In the genomic region with DNA sequence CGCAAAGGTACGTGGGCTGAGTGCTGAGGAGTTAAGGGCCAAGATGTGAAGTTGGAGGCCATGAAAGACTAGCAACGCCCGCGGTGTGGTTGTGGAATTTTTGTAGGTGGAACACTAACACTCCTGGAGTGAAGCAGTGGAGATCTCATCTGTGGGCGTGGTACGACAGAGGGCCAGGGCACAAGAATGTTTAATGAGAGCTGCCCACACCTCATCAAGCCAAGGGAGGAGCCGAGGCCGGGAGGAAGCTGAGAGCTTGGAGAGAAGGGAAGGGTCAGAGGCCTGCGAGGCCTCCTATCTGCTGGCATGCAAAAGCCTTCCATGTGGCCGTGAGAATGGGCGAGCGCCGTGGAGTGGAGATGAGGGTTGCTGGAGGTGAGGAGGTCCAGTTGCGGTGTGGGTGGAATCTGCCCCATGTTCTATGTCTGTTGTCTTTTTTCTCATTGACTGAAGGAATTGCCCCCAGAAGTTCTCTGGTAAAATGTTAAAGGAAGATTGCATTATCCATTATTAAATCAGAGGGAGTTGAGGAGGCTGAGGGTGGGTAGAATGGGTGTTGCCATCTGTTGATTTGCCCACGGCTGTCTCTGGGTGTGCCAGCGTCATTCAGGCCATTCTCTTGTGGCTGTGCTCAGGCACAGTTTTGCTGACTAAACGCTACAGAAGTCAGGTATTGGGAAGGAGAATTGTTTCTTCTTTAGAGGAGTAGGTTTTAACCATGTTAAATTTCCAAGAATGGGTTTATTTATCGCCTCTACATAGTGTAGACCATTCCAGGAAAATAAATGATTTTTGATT, we compare ENCODE assay signal across 14 cellular contexts.
"Had no signal": no experiment of that assay in that cellular context is flagged by ENCODE, and none has a peak within 500 bp of the region (broad histone marks: within the 10 kb centered on the region; RNA-seq: fewer than 3 reads in every experiment).

No MANE protein-coding gene starts in this region.

- H3K4me3 ChIP-seq: gastrocnemius medialis, heart left ventricle, psoas muscle, sigmoid colon, spleen had no signal

- ATAC-seq: activated CD8-positive, alpha-beta T cell treated with anti-CD3 and anti-CD28 coated beads, Interleukin-2, amount 10 ng/mL, durations not matched to agents 7 days and 5 days; activated T-cell treated with anti-CD3 and anti-CD28 coated beads, Interleukin-2, amount 50 U/mL, for 72 hours; gastrocnemius medialis; psoas muscle; SK-N-SH treated with all-trans-retinoic acid at 6 μM for 48 hours had no signal

- DNase-seq: activated CD4-positive, alpha-beta T cell treated with anti-CD3 and anti-CD28 coated beads for 4 hours; activated CD8-positive, alpha-beta memory T cell treated with anti-CD3 and anti-CD28 coated beads, Interleukin-2, amount 50 U/mL, for 4 hours; activated CD8-positive, alpha-beta T cell treated with anti-CD3 and anti-CD28 coated beads, Interleukin-2, amount 10 ng/mL, durations not matched to agents 7 days and 5 days; activated gamma-delta T cell treated with Interleukin-2 at 50 U/mL for 16 hours; activated T-cell treated with anti-CD3 and anti-CD28 coated beads, Interleukin-2, amount 50 U/mL, for 72 hours; amygdala; gastrocnemius medialis; heart left ventricle; immature natural killer cell; nephron progenitor cell; psoas muscle; sigmoid colon; spleen had no signal
